8 cellular contexts compared by ENCODE assay signal in genomic region chr10:22341190-22341935, GRCh38. TPM values are rescaled to one million over a fixed set of nuclear protein-coding genes. Genes with fewer than 3 reads are reported as not detected.
DNase-seq lines count a peak whose midpoint lies in the region; ATAC-seq and TF ChIP-seq lines count a peak whose summit lies in the region.

No MANE protein-coding gene starts in this region.

- H3F3A ChIP-seq in SK-N-SH (replicated peaks; ENCODE audit: insufficient read depth) = no peaks in the 10 kb centered on the region

- no peak for DNase-seq in activated CD4-positive, alpha-beta T cell treated with anti-CD3 and anti-CD28 coated beads, Interleukin-2, amount 10 ng/mL, durations not matched to agents 7 days and 5 days
- no peak for DNase-seq in activated CD4-positive, alpha-beta T cell treated with anti-CD3 and anti-CD28 coated beads for 48 hours
- peak; percentile 79 for DNase-seq in SK-N-SH
- peak; percentile 43 for DNase-seq in fibroblast of gingiva (ENCODE audit: low read depth)
- DNase-seq in ovary = peak in 2 of 5 donors; percentile 36 to 73
- no peak for DNase-seq in NCI-H1694 (lab: John Stamatoyannopoulos, UW)
- no peak for DNase-seq in NCI-H510A (lab: John Stamatoyannopoulos, UW)

- peak overlapping the region; percentile 72 to 84 for H3K4me3 ChIP-seq in SK-N-SH (ENCODE audit: low read depth in 2 of 2, low read length in 1 of 2)
- H3K4me3 ChIP-seq in ovary = peak overlapping the region; percentile 80

- H3K27ac ChIP-seq in SK-N-SH (ENCODE audit: low read depth in 2 of 2, low read length in 1 of 2) = peak overlapping the region; percentile 91 to 92
- peak overlapping the region; percentile 94 for H3K27ac ChIP-seq in ovary

- H3K9me2 ChIP-seq in SK-N-SH = no peaks in the 10 kb centered on the region

- peak overlapping the region; percentile 96 for H3K4me2 ChIP-seq in SK-N-SH

- H3K9me3 Mint-ChIP-seq in activated CD4-positive, alpha-beta T cell treated with anti-CD3 and anti-CD28 coated beads, Interleukin-2, amount 10 ng/mL, durations not matched to agents 7 days and 5 days = no peaks in the 10 kb centered on the region

- H3K27ac Mint-ChIP-seq in activated CD4-positive, alpha-beta T cell treated with anti-CD3 and anti-CD28 coated beads, Interleukin-2, amount 10 ng/mL, durations not matched to agents 7 days and 5 days = peak overlapping the region; percentile 75

- H4K20me1 ChIP-seq in SK-N-SH (ENCODE audit: insufficient read depth) = no peaks in the 10 kb centered on the region

- peaks cover 7% of the 10 kb centered on the region for H3K36me3 Mint-ChIP-seq in activated CD4-positive, alpha-beta T cell treated with anti-CD3 and anti-CD28 coated beads, Interleukin-2, amount 10 ng/mL, durations not matched to agents 7 days and 5 days (ENCODE audit: low read depth)

- TF ChIP-seq POLR2A in ovary (IDR thresholded peaks at IDR 0.05) = no peak

- H3K27me3 ChIP-seq in SK-N-SH (ENCODE audit: insufficient read depth) (peaks cover 58% of the 10 kb centered on the region), ovary (peaks cover 12% of the 10 kb centered on the region)

- H3K4me1 ChIP-seq in SK-N-SH (ENCODE audit: control insufficient read depth in 1 of 2, insufficient read depth in 2 of 2, low read depth in 1 of 2, low read length in 1 of 2) (peaks cover 0 to 13% of the 10 kb centered on the region in 2 experiments; a peak in 2 of 4 replicates), ovary (ENCODE audit: insufficient read depth) (peaks cover 1% of the 10 kb centered on the region)

- no peak for TF ChIP-seq EP300 in SK-N-SH (IDR thresholded peaks at IDR 0.05; ENCODE audit: borderline replicate concordance in 1 of 2, low read depth in 1 of 2, low read length in 1 of 2)
- TF ChIP-seq EP300 in ovary (IDR thresholded peaks at IDR 0.05) = no peak

- intact Hi-C loops in ovary (cut with DNase I) = loop anchor here in 2 of 4 donors (5.0 to 10.0 kb wide), 2 partner anchors 89 to 93 kb away; no protein-coding TSS in a partner anchor

- no peak for TF ChIP-seq RAD21 in SK-N-SH (IDR thresholded peaks at IDR 0.05; ENCODE audit: low read length)

- peak; percentile 19 for ATAC-seq in HG02943 (IDR thresholded peaks at IDR 0.05; ENCODE audit: low read depth, unreplicated experiment)

- peaks cover 83% of the 10 kb centered on the region for H3K27me3 Mint-ChIP-seq in activated CD4-positive, alpha-beta T cell treated with anti-CD3 and anti-CD28 coated beads, Interleukin-2, amount 10 ng/mL, durations not matched to agents 7 days and 5 days

- H3K9me3 ChIP-seq in SK-N-SH (no peaks in the 10 kb centered on the region), ovary (no peaks in the 10 kb centered on the region)

- no peaks in the 10 kb centered on the region for H3K79me2 ChIP-seq in SK-N-SH (ENCODE audit: insufficient read depth)

- TF ChIP-seq CTCF in SK-N-SH (IDR thresholded peaks at IDR 0.05) = no peak
- TF ChIP-seq CTCF in ovary (IDR thresholded peaks at IDR 0.05) = no peak

- POLR2A ChIA-PET in activated CD4-positive, alpha-beta T cell treated with anti-CD3 and anti-CD28 coated beads, Interleukin-2, amount 10 ng/mL, durations not matched to agents 7 days and 5 days (lab: Charles Lee) = no interaction called here
- POLR2A ChIA-PET in SK-N-SH (lab: Yijun Ruan, JAX) = no interaction called here

- WGBS in SK-N-SH (ENCODE audit: low lambda C conversion rate) = 9% methylated on average over 23 of the region's 40 CpGs
- WGBS in ovary, 3 donors = 3 to 6% (median 4%) methylated on average over 40 of the region's 40 CpGs

- H3K36me3 ChIP-seq in SK-N-SH (replicated peaks in 1 of 2; ENCODE audit: control insufficient read depth in 1 of 2, insufficient read depth in 2 of 2, low read length in 1 of 2) (no peaks in the 10 kb centered on the region), ovary (no peaks in the 10 kb centered on the region)

- peak overlapping the region; percentile 88 for H2AFZ ChIP-seq in SK-N-SH (ENCODE audit: low read depth)

- peaks cover 55% of the 10 kb centered on the region for H3K4me1 Mint-ChIP-seq in activated CD4-positive, alpha-beta T cell treated with anti-CD3 and anti-CD28 coated beads, Interleukin-2, amount 10 ng/mL, durations not matched to agents 7 days and 5 days

- peak overlapping the region; percentile 67 for H3K4me3 Mint-ChIP-seq in activated CD4-positive, alpha-beta T cell treated with anti-CD3 and anti-CD28 coated beads, Interleukin-2, amount 10 ng/mL, durations not matched to agents 7 days and 5 days

- peak overlapping the region; percentile 90 for H3K9ac ChIP-seq in SK-N-SH

- CTCF ChIA-PET in activated CD4-positive, alpha-beta T cell treated with anti-CD3 and anti-CD28 coated beads, Interleukin-2, amount 10 ng/mL, durations not matched to agents 7 days and 5 days (lab: Charles Lee) = interaction anchor here (1.1 to 1.3 kb wide), 2 partner anchors 28 to 348 kb away, joined by 3 read pairs; no protein-coding TSS in a partner anchor
- CTCF ChIA-PET in SK-N-SH (lab: Yijun Ruan, JAX) = interaction anchor here (1.3 to 2.0 kb wide), 5 partner anchors 22 to 648 kb away, joined by 4 to 13 read pairs (median 4); no protein-coding TSS in a partner anchor

TF ChIP-seq in SK-N-SH, 30 proteins besides CTCF, POLR2A, EP300 and RAD21:
- TF ChIP-seq GABPA (IDR thresholded peaks at IDR 0.05; ENCODE audit: low read depth) (0 out of 2 replicates have a peak, but pooled peaks have one; percentile 1), JUND (IDR thresholded peaks at IDR 0.05) (no peak)

RNA-seq across cellular contexts. Expression of gene SPAG6, which starts 3.9 kb away (rescaled TPM):
- under 1 TPM; 0.57 to 0.75 TPM for total RNA-seq in activated CD4-positive, alpha-beta T cell treated with anti-CD3 and anti-CD28 coated beads, Interleukin-2, amount 10 ng/mL, durations not matched to agents 7 days and 5 days
- polyA plus RNA-seq in SK-N-SH (2012; rRNA removed) = 0.54 and 0.77 TPM in 2 replicates
- 0.89 and 1.1 TPM in 2 replicates for polyA plus RNA-seq in SK-N-SH (2012; cell fraction: cytosol; rRNA removed)
- 0.94 and 0.97 TPM in 2 replicates for polyA plus RNA-seq in SK-N-SH (2012; cell fraction: nucleus; rRNA removed)
- 10 to 100 TPM in 1 of 7 donors, 1 to 10 TPM in 1, under 1 TPM in 3, not detected in 2; 0.50 to 22.1 (median 0.95) TPM for total RNA-seq in ovary
- polyA plus RNA-seq in ovary = under 1 TPM; 0.04 to 0.23 TPM

RNA-seq across cellular contexts. Expression of gene BMI1, which starts 20.5 kb away (rescaled TPM):
- total RNA-seq in activated CD4-positive, alpha-beta T cell treated with anti-CD3 and anti-CD28 coated beads, Interleukin-2, amount 10 ng/mL, durations not matched to agents 7 days and 5 days = 10 to 100 TPM; 29.5 to 30.3 TPM
- 15.5 and 18.4 TPM in 2 replicates for polyA plus RNA-seq in SK-N-SH (2012; rRNA removed)
- 23.0 and 28.1 TPM in 2 replicates for polyA plus RNA-seq in SK-N-SH (2012; cell fraction: cytosol; rRNA removed)
- 17.9 and 31.5 TPM in 2 replicates for polyA plus RNA-seq in SK-N-SH (2012; cell fraction: nucleus; rRNA removed)
- total RNA-seq in ovary = 10 to 100 TPM; 18.7 to 53.8 (median 39.6) TPM
- polyA plus RNA-seq in ovary = 10 to 100 TPM; 25.3 to 63.3 TPM

RNA-seq across cellular contexts. Expression of gene COMMD3, which starts 25.2 kb away (rescaled TPM):
- total RNA-seq in activated CD4-positive, alpha-beta T cell treated with anti-CD3 and anti-CD28 coated beads, Interleukin-2, amount 10 ng/mL, durations not matched to agents 7 days and 5 days = 10 to 100 TPM; 58.9 to 68.8 TPM
- 26.9 and 36.5 TPM in 2 replicates for polyA plus RNA-seq in SK-N-SH (2012; rRNA removed)
- polyA plus RNA-seq in SK-N-SH (2012; cell fraction: cytosol; rRNA removed) = 37.1 and 46.6 TPM in 2 replicates
- 33.7 and 52.1 TPM in 2 replicates for polyA plus RNA-seq in SK-N-SH (2012; cell fraction: nucleus; rRNA removed)
- 10 to 100 TPM; 18.8 to 42.3 (median 31.4) TPM for total RNA-seq in ovary
- polyA plus RNA-seq in ovary = 10 to 100 TPM; 39.7 to 54.5 TPM

Comparison
In these comparisons a context has a peak if more than half of its experiments do, and no peak if none do; other contexts are left out.
1. DNase-seq: peak in SK-N-SH (single experiment) and fibroblast of gingiva (single experiment); none in activated CD4-positive, alpha-beta T cell treated with anti-CD3 and anti-CD28 coated beads, Interleukin-2, amount 10 ng/mL, durations not matched to agents 7 days and 5 days (single experiment), activated CD4-positive, alpha-beta T cell treated with anti-CD3 and anti-CD28 coated beads for 48 hours (single experiment), NCI-H1694 (single experiment) and NCI-H510A (single experiment).